25 cellular contexts compared by ENCODE assay signal in genomic region chr9:133394687-133395271, GRCh38. TPM values are rescaled to one million over a fixed set of nuclear protein-coding genes. Genes with fewer than 3 reads are reported as not detected.
"Had no signal": no experiment of that assay in that cellular context is flagged by ENCODE, and none has a peak within 500 bp of the region (broad histone marks: within the 10 kb centered on the region; RNA-seq: fewer than 3 reads in every experiment).

No MANE protein-coding gene starts in this region.

- H3K27me3 ChIP-seq: cardiac muscle cell had no signal

- H3K36me3 ChIP-seq: cardiac muscle cell, heart left ventricle, left lung, neural progenitor cell, transverse colon had no signal

- H3K27ac ChIP-seq: cardiac muscle cell, epithelial cell of prostate, heart left ventricle, left lung, neural progenitor cell, transverse colon had no signal

- DNase-seq: activated CD4-positive, alpha-beta T cell treated with anti-CD3 and anti-CD28 coated beads for 4 hours; activated CD4-positive, alpha-beta T cell treated with anti-CD3 and anti-CD28 coated beads, Interleukin-2, amount 50 U/mL, for 48 hours; activated CD4-positive, CD25-positive, alpha-beta regulatory T cell; activated CD8-positive, alpha-beta memory T cell treated with anti-CD3 and anti-CD28 coated beads, Interleukin-2, amount 50 U/mL, for 48 hours; activated effector memory CD4-positive, alpha-beta T cell treated with anti-CD3 and anti-CD28 coated beads, Interleukin-2, amount 50 U/mL, for 16 hours; activated naive CD4-positive, alpha-beta T cell treated with anti-CD3 and anti-CD28 coated beads, Interleukin-2, amount 10 ng/mL, durations not matched to agents 7 days and 5 days; activated T-cell treated with anti-CD3 and anti-CD28 coated beads, Interleukin-2, amount 50 U/mL, for 48 hours; amygdala; cortex of kidney; endodermal cell; heart left ventricle; kidney; naive thymus-derived CD4-positive, alpha-beta T cell; stimulated activated CD4-positive, alpha-beta T cell treated with anti-CD3 and anti-CD28 coated beads, Interleukin-2, amount 100 ng/mL, for 48 hours; stimulated activated CD8-positive, alpha-beta memory T cell treated with anti-CD3 and anti-CD28 coated beads, Interleukin-4, amount 100 ng/mL, for 48 hours; stimulated activated naive B cell treated with anti-CD40 and anti-IgM and Interleukin-4, amounts not matched to agents 10 μg/mL and 1 μg/mL and 100 μg/mL, for 72 hours; T-helper 1 cell; transverse colon had no signal

- H3K4me3 ChIP-seq: cardiac muscle cell, heart left ventricle, left lung, lung, neural progenitor cell, transverse colon had no signal

- FAIRE-seq: kidney, urothelium cell line had no signal

- H3K9me3 ChIP-seq: heart left ventricle, left lung, transverse colon had no signal

- ATAC-seq: heart left ventricle; left lung; naive thymus-derived CD4-positive, alpha-beta T cell; stimulated activated naive B cell treated with anti-CD40 and anti-IgM and Interleukin-4, amounts not matched to agents 10 μg/mL and 1 μg/mL and 100 μg/mL, for 72 hours had no signal

- H3K4me1 ChIP-seq: heart left ventricle, left lung, neural progenitor cell, transverse colon had no signal

RNA-seq across cellular contexts. Expression of gene STKLD1, which starts 18.6 kb away (rescaled TPM):
- total RNA-seq: mesenteric fat pad had no signal
